ENCODE assay signal across 11 cellular contexts in genomic region chr14:55819610-55820304, GRCh38.
DNase-seq lines count a peak whose midpoint lies in the region; ATAC-seq and TF ChIP-seq lines count a peak whose summit lies in the region.
"Had no signal": no experiment of that assay in that cellular context is flagged by ENCODE, and none has a peak within 500 bp of the region (broad histone marks: within the 10 kb centered on the region; RNA-seq: fewer than 3 reads in every experiment).

No MANE protein-coding gene starts in this region.

- 97% methylated on average over 8 of the region's 8 CpGs; no CpG with 5 or more reads in 1 of the 2 experiments for WGBS in endodermal cell (ENCODE audit: insufficient coverage in 1 of 2, insufficient read length in 1 of 2), 2 experiments

- H3K4me3 Mint-ChIP-seq in endodermal cell: no peak overlapping the region
- no peak overlapping the region for H3K4me3 Mint-ChIP-seq in nephron progenitor cell

- TF ChIP-seq CTCF in endodermal cell (conservative IDR thresholded peaks at IDR 0.05) (no peak), nephron progenitor cell (IDR thresholded peaks at IDR 0.05) (no peak)

- H3K27me3 ChIP-seq in endodermal cell (ENCODE audit: control insufficient read depth, insufficient read depth, low read length, poor library complexity, severe bottlenecking): no peaks in the 10 kb centered on the region

- peaks cover 13% of the 10 kb centered on the region for H3K9me3 ChIP-seq in endodermal cell (ENCODE audit: control insufficient read depth, low read length)

- no peaks in the 10 kb centered on the region for H3K36me3 ChIP-seq in endodermal cell (ENCODE audit: control insufficient read depth, insufficient read depth, low read length)

- no peak overlapping the region for H3K27ac ChIP-seq in endodermal cell (ENCODE audit: low read depth, low read length)

- no peaks in the 10 kb centered on the region for H3K36me3 Mint-ChIP-seq in endodermal cell (ENCODE audit: low read depth)
- H3K36me3 Mint-ChIP-seq in nephron progenitor cell (ENCODE audit: low read depth): peaks cover 4% of the 10 kb centered on the region

- no peak overlapping the region for H3K4me3 ChIP-seq in endodermal cell (ENCODE audit: low read length)

- no peaks in the 10 kb centered on the region for H3K4me1 ChIP-seq in endodermal cell (ENCODE audit: control insufficient read depth, insufficient read depth, low read length)

- H3K9me3 Mint-ChIP-seq in endodermal cell: peaks cover 14% of the 10 kb centered on the region
- peaks cover 33% of the 10 kb centered on the region for H3K9me3 Mint-ChIP-seq in nephron progenitor cell

- no peak overlapping the region for H3K9ac ChIP-seq in endodermal cell (ENCODE audit: extremely low read depth, low read length, poor library complexity, severe bottlenecking)

- H3K27me3 Mint-ChIP-seq in endodermal cell (ENCODE audit: insufficient read depth) (no peaks in the 10 kb centered on the region), nephron progenitor cell (ENCODE audit: low read depth, poor library complexity) (no peaks in the 10 kb centered on the region)

- H3K4me1 Mint-ChIP-seq in endodermal cell (no peaks in the 10 kb centered on the region), nephron progenitor cell (no peaks in the 10 kb centered on the region)

- no peak overlapping the region for H3K27ac Mint-ChIP-seq in endodermal cell
- H3K27ac Mint-ChIP-seq in nephron progenitor cell: no peak overlapping the region

- DNase-seq in UCSD-AML1 (lab: John Stamatoyannopoulos, UW; ENCODE audit: unreplicated experiment) (peak; percentile 12), NCI-H1694 treated with DMSO at 0.1 percent for 48 hours (lab: John Stamatoyannopoulos, UW) (no peak), endodermal cell (no peak), nephron progenitor cell (no peak)
- DNase-seq in stimulated activated naive CD4-positive, alpha-beta T cell (lab: John Stamatoyannopoulos, UW): no peak
- DNase-seq: islet precursor cell, NCI-H774, nucleus accumbens had no signal

- ATAC-seq in GM18498 (IDR thresholded peaks at IDR 0.05; ENCODE audit: unreplicated experiment) (peak; percentile 90), GM21447 (IDR thresholded peaks at IDR 0.05; ENCODE audit: unreplicated experiment) (peak; percentile 85), HG03108 (IDR thresholded peaks at IDR 0.05; ENCODE audit: unreplicated experiment) (peak; percentile 76)
